13 cellular contexts compared by ENCODE assay signal in genomic region chr17:65099475-65099874, GRCh38. TPM values are rescaled to one million over a fixed set of nuclear protein-coding genes. Genes with fewer than 3 reads are reported as not detected.
DNase-seq lines count a peak whose midpoint lies in the region; ATAC-seq and TF ChIP-seq lines count a peak whose summit lies in the region.
"Had no signal": no experiment of that assay in that cellular context is flagged by ENCODE, and none has a peak within 500 bp of the region (broad histone marks: within the 10 kb centered on the region; RNA-seq: fewer than 3 reads in every experiment).

No MANE protein-coding gene starts in this region.

- H3K27ac ChIP-seq in mammary epithelial cell (ENCODE audit: insufficient read depth, low read depth, low read length) = no peak overlapping the region
- H3K27ac ChIP-seq in transverse colon = peak overlapping the region; percentile 65 to 82 (median 70)

- dilution Hi-C loops in mammary epithelial cell (cut with HindIII; ENCODE audit: low sequenced_read_pairs) = no loop called here

- H3K9me3 Mint-ChIP-seq in MCF 10A (ENCODE audit: unreplicated experiment) = no peaks in the 10 kb centered on the region
- no peaks in the 10 kb centered on the region for H3K9me3 Mint-ChIP-seq in T-cell
- no peaks in the 10 kb centered on the region for H3K9me3 Mint-ChIP-seq in memory B cell
- H3K9me3 Mint-ChIP-seq: type B pancreatic cell had no signal

- TF ChIP-seq POLR2A in transverse colon (IDR thresholded peaks at IDR 0.05) = no peak

- H2AFZ ChIP-seq in mammary epithelial cell (ENCODE audit: low read depth, low read length) = no peak overlapping the region

- CTCF ChIA-PET in MCF 10A (lab: Yijun Ruan, JAX) (interaction anchor here (0.6 to 4.5 kb wide), 18 partner anchors 12 to 139 kb away, joined by 3 to 33 read pairs (median 4); no protein-coding TSS in a partner anchor), mammary epithelial cell (lab: Charles Lee; ENCODE audit: low non-redundant PET) (no interaction called here), T-cell (lab: Charles Lee) (interaction anchor here (0.6 to 2.6 kb wide), 18 partner anchors 16 to 183 kb away, joined by 3 to 14 read pairs (median 5); partner anchors contain the start of genes GNA13 (in 1 of the 2), LRRC37A3 (in 1 of the 2) and RGS9 (in 1 of the 2))

- no peak for ATAC-seq in T-cell (replicated peaks in 1 of 4)
- no peak for ATAC-seq in memory B cell (ENCODE audit: low read depth)
- ATAC-seq in HG02970 (IDR thresholded peaks at IDR 0.05; ENCODE audit: low FRiP score, unreplicated experiment) = no peak
- ATAC-seq in GM19351 (IDR thresholded peaks at IDR 0.05; ENCODE audit: unreplicated experiment) = no peak
- no peak for ATAC-seq in sciatic nerve

- no peaks in the 10 kb centered on the region for H3K36me3 Mint-ChIP-seq in MCF 10A (ENCODE audit: insufficient read depth, unreplicated experiment)
- H3K36me3 Mint-ChIP-seq in T-cell = no peaks in the 10 kb centered on the region
- no peaks in the 10 kb centered on the region for H3K36me3 Mint-ChIP-seq in memory B cell
- H3K36me3 Mint-ChIP-seq: type B pancreatic cell had no signal

- POLR2A ChIA-PET in MCF 10A (lab: Yijun Ruan, JAX) (interaction anchor here (1.0 to 12.4 kb wide), 11 partner anchors 10 to 137 kb away, joined by 3 to 256 read pairs (median 7); partner anchors contain the start of gene GNA13), T-cell (lab: Charles Lee) (interaction anchor here in 1 of 2 donors (0.8 kb wide), 1 partner anchor 180 kb away, joined by 4 read pairs; the partner anchor contains the start of gene LRRC37A3)

- BruUV-seq in MCF 10A (replicated peaks; lab: Mats Ljungman, UMichigan) = no TSS peak
- BruUV-seq in mammary epithelial cell (replicated peaks; lab: Mats Ljungman, UMichigan) = no TSS peak

- H4K20me1 ChIP-seq in mammary epithelial cell (ENCODE audit: insufficient read depth, low read length) = no peaks in the 10 kb centered on the region

- H3K36me3 ChIP-seq in mammary epithelial cell (ENCODE audit: insufficient read depth, low read length) = no peaks in the 10 kb centered on the region
- no peaks in the 10 kb centered on the region for H3K36me3 ChIP-seq in transverse colon
- H3K36me3 ChIP-seq: brain microvascular endothelial cell had no signal

- DNase-seq in MCF 10A (ENCODE audit: unreplicated experiment) (no peak), mammary epithelial cell (no peak), T-cell (no peak), memory B cell (ENCODE audit: low spot score in 2 of 2) (no peak), transverse colon (no peak), sciatic nerve (ENCODE audit: low spot score) (no peak)
- DNase-seq: DMS79 had no signal

- H3K27me3 Mint-ChIP-seq in MCF 10A (ENCODE audit: insufficient read depth, unreplicated experiment) (no peaks in the 10 kb centered on the region), T-cell (no peaks in the 10 kb centered on the region), memory B cell (no peaks in the 10 kb centered on the region)
- H3K27me3 Mint-ChIP-seq: type B pancreatic cell had no signal

- TF ChIP-seq EP300 in transverse colon (IDR thresholded peaks at IDR 0.05; ENCODE audit: low read depth) = no peak

- H3K4me3 Mint-ChIP-seq in MCF 10A (ENCODE audit: unreplicated experiment) (peak overlapping the region; percentile 66), T-cell (peak overlapping the region in 2 of 3 donors; percentile 47 to 74), memory B cell (peak overlapping the region; percentile 89)

- no peak for TF ChIP-seq CTCF in MCF 10A (IDR thresholded peaks at IDR 0.05; ENCODE audit: unreplicated experiment)
- TF ChIP-seq CTCF in mammary epithelial cell (conservative IDR thresholded peaks at IDR 0.05 in 1 of 2, IDR thresholded peaks at IDR 0.05 in 1 of 2; ENCODE audit: extremely low read depth in 1 of 2, insufficient read depth in 1 of 2, low read depth in 1 of 2, low read length in 2 of 2) = no peak
- no peak for TF ChIP-seq CTCF in transverse colon (IDR thresholded peaks at IDR 0.05)

- H3K4me2 ChIP-seq in mammary epithelial cell (ENCODE audit: insufficient read depth, low read depth, low read length) = no peak overlapping the region

- intact Hi-C loops in MCF 10A (cut with micrococcal nuclease) = no loop called here
- intact Hi-C loops in mammary epithelial cell (cut with micrococcal nuclease) = no loop called here
- intact Hi-C loops in transverse colon (cut with DNase I; ENCODE audit: low total_unique reads) = no loop called here
- intact Hi-C loops in sciatic nerve (cut with DNase I) = no loop called here

- H3K9me3 ChIP-seq in mammary epithelial cell (replicated peaks; ENCODE audit: insufficient read depth, low read length) = no peaks in the 10 kb centered on the region
- no peaks in the 10 kb centered on the region for H3K9me3 ChIP-seq in transverse colon

- H3K4me1 ChIP-seq in mammary epithelial cell (ENCODE audit: insufficient read depth, low read length) (peaks cover 31% of the 10 kb centered on the region), transverse colon (peaks cover 6 to 20% (median 8%) of the 10 kb centered on the region in 4 donors)

- H3K27ac Mint-ChIP-seq in MCF 10A (ENCODE audit: low read depth, unreplicated experiment) (peak overlapping the region; percentile 68), T-cell (peak overlapping the region in 1 of 2 donors; percentile 46), memory B cell (peak overlapping the region; percentile 91)
- H3K27ac Mint-ChIP-seq: type B pancreatic cell had no signal

- H3K27me3 ChIP-seq in mammary epithelial cell (ENCODE audit: insufficient read depth, low read length) = no peaks in the 10 kb centered on the region
- no peaks in the 10 kb centered on the region for H3K27me3 ChIP-seq in transverse colon
- H3K27me3 ChIP-seq: dorsolateral prefrontal cortex, hepatocyte had no signal

- H3K4me1 Mint-ChIP-seq in MCF 10A (ENCODE audit: insufficient read depth, unreplicated experiment) = peaks cover 25% of the 10 kb centered on the region
- H3K4me1 Mint-ChIP-seq in T-cell = peaks cover 15 to 33% (median 22%) of the 10 kb centered on the region in 3 donors
- peaks cover 11% of the 10 kb centered on the region for H3K4me1 Mint-ChIP-seq in memory B cell

- in situ Hi-C loops in mammary epithelial cell (cut with MboI; ENCODE audit: low sequenced_read_pairs in 2 of 2) = no loop called here
- in situ Hi-C loops in transverse colon (cut with MboI; ENCODE audit: low pct_ligation_motif_present in 1 of 4, low pct_unique_long_range_greater_than_20kb in 1 of 4, low sequenced_read_pairs in 3 of 4) = no loop called here

- H3K79me2 ChIP-seq in mammary epithelial cell (ENCODE audit: insufficient read depth, low read length) = no peaks in the 10 kb centered on the region
- H3K79me2 ChIP-seq: hepatocyte had no signal

- no peak overlapping the region for H3K9ac ChIP-seq in mammary epithelial cell (ENCODE audit: insufficient read depth, low read length)

- no peak overlapping the region for H3K4me3 ChIP-seq in mammary epithelial cell (replicated peaks in 1 of 3; ENCODE audit: insufficient read depth in 1 of 3, low read depth in 2 of 3, low read length in 3 of 3)
- H3K4me3 ChIP-seq in transverse colon = no peak overlapping the region

RNA-seq across cellular contexts. Expression of gene RGS9, which starts 37.7 kb away (rescaled TPM):
- 0.49 and 0.61 TPM in 2 replicates for total RNA-seq in MCF 10A (2022)
- total RNA-seq in mammary epithelial cell = 1 to 10 TPM; 2.8 to 3.5 TPM
- 0.93 TPM for polyA plus RNA-seq in mammary epithelial cell
- polyA minus RNA-seq in mammary epithelial cell = 3.3 TPM
- total RNA-seq in T-cell = 1 to 10 TPM; 1.3 to 8.2 (median 1.9) TPM
- 10 to 100 TPM in 1 of 4 donors, 1 to 10 TPM in 2, not detected in 1; 2.6 to 10.6 (median 7.8) TPM for total RNA-seq in transverse colon
- total RNA-seq in sciatic nerve = 21.0 TPM

RNA-seq across cellular contexts. Expression of gene GNA13, which starts 42.9 kb away (rescaled TPM):
- total RNA-seq in MCF 10A (2022) (32.1 and 33.2 TPM in 2 replicates), mammary epithelial cell (10 to 100 TPM; 33.9 to 76.3 TPM), T-cell (100 to 1,000 TPM in 1 of 5 donors, 10 to 100 TPM in 4; 77.3 to 109 (median 89.3) TPM), transverse colon (10 to 100 TPM; 37.8 to 89.4 (median 76.4) TPM), sciatic nerve (50.3 TPM)
- polyA plus RNA-seq in mammary epithelial cell = 24.8 TPM
- 35.0 TPM for polyA minus RNA-seq in mammary epithelial cell
